Comparison of ENCODE assay signal across 8 cellular contexts in genomic region chr11:34105957-34106504, GRCh38.
A peak's percentile ranks its signal among the peaks of the same experiment; 100 is the strongest.
DNase-seq lines count a peak whose midpoint lies in the region; ATAC-seq and TF ChIP-seq lines count a peak whose summit lies in the region.

No MANE protein-coding gene starts in this region.

- peak overlapping the region; percentile 90 for H3K27ac ChIP-seq in C4-2B
- H3K27ac ChIP-seq in angular gyrus (ENCODE audit: low read depth, low read length), result peak overlapping the region; percentile 24
- H3K27ac ChIP-seq in layer of hippocampus (ENCODE audit: low read depth, low read length), result peak overlapping the region; percentile 87
- peak overlapping the region; percentile 95 to 96 for H3K27ac ChIP-seq in tibial artery

- peak overlapping the region; percentile 64 to 67 for H3K4me3 ChIP-seq in tibial artery

- H3K27me3 ChIP-seq in layer of hippocampus (ENCODE audit: control insufficient read depth, insufficient read depth, low read length) (no peaks in the 10 kb centered on the region), tibial artery (no peaks in the 10 kb centered on the region)

- peaks cover 0 to 19% (median 16%) of the 10 kb centered on the region in 4 donors for H3K4me1 ChIP-seq in tibial artery

- ATAC-seq in HG03457 (IDR thresholded peaks at IDR 0.05; ENCODE audit: unreplicated experiment) (peak; percentile 11), GM18868 (IDR thresholded peaks at IDR 0.05; ENCODE audit: unreplicated experiment) (no peak), HG02981 (IDR thresholded peaks at IDR 0.05; ENCODE audit: unreplicated experiment) (no peak)

- TF ChIP-seq CTCF in C4-2B (conservative IDR thresholded peaks at IDR 0.05) (no peak), tibial artery (IDR thresholded peaks at IDR 0.05) (no peak)

- intact Hi-C loops in tibial artery (cut with DNase I; ENCODE audit: low total_unique reads), result loop anchor here (5.0 kb wide), 1 partner anchor 54 kb away; the partner anchor contains the start of gene CAPRIN1

- no peaks in the 10 kb centered on the region for H3K9me3 ChIP-seq in tibial artery

- DNase-seq in tibial artery (no peak), KG1 (lab: John Stamatoyannopoulos, UW) (no peak)

- H3K36me3 ChIP-seq in tibial artery, result peaks cover 10 to 37% (median 32%) of the 10 kb centered on the region in 3 donors

Comparison
In these comparisons a context has a peak if more than half of its experiments do, and no peak if none do; other contexts are left out.
1. H3K27ac ChIP-seq: peak in every context shown above with its lines; median percentile 96 in tibial artery; 90 in C4-2B; 87 in layer of hippocampus; 24 in angular gyrus.